1 cellular context compared by ENCODE assay signal in genomic region chr10:62093863-62094291, GRCh38.
TF ChIP-seq lines count a peak whose summit lies in the region.

No MANE protein-coding gene starts in this region.

TF ChIP-seq in HepG2, 621 proteins besides CTCF, POLR2A, EP300 and RAD21 (continued from another document and continues in another):
- TF ChIP-seq, protein P1, sequence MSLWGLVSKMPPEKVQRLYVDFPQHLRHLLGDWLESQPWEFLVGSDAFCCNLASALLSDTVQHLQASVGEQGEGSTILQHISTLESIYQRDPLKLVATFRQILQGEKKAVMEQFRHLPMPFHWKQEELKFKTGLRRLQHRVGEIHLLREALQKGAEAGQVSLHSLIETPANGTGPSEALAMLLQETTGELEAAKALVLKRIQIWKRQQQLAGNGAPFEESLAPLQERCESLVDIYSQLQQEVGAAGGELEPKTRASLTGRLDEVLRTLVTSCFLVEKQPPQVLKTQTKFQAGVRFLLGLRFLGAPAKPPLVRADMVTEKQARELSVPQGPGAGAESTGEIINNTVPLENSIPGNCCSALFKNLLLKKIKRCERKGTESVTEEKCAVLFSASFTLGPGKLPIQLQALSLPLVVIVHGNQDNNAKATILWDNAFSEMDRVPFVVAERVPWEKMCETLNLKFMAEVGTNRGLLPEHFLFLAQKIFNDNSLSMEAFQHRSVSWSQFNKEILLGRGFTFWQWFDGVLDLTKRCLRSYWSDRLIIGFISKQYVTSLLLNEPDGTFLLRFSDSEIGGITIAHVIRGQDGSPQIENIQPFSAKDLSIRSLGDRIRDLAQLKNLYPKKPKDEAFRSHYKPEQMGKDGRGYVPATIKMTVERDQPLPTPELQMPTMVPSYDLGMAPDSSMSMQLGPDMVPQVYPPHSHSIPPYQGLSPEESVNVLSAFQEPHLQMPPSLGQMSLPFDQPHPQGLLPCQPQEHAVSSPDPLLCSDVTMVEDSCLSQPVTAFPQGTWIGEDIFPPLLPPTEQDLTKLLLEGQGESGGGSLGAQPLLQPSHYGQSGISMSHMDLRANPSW (CRISPR knock-in tag; IDR thresholded peaks at IDR 0.05; ENCODE audit: borderline replicate concordance) = 0 out of 2 replicates have a peak, but pooled peaks have one; percentile 54
- TF ChIP-seq, protein P2, sequence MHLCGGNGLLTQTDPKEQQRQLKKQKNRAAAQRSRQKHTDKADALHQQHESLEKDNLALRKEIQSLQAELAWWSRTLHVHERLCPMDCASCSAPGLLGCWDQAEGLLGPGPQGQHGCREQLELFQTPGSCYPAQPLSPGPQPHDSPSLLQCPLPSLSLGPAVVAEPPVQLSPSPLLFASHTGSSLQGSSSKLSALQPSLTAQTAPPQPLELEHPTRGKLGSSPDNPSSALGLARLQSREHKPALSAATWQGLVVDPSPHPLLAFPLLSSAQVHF (CRISPR knock-in tag; IDR thresholded peaks at IDR 0.05) = no peak
- no peak for TF ChIP-seq ZMYM3 (CRISPR knock-in tag; IDR thresholded peaks at IDR 0.05)
- TF ChIP-seq KAT2B (IDR thresholded peaks at IDR 0.05; ENCODE audit: borderline replicate concordance, low read depth, low read length) = no peak
- TF ChIP-seq, protein P3, sequence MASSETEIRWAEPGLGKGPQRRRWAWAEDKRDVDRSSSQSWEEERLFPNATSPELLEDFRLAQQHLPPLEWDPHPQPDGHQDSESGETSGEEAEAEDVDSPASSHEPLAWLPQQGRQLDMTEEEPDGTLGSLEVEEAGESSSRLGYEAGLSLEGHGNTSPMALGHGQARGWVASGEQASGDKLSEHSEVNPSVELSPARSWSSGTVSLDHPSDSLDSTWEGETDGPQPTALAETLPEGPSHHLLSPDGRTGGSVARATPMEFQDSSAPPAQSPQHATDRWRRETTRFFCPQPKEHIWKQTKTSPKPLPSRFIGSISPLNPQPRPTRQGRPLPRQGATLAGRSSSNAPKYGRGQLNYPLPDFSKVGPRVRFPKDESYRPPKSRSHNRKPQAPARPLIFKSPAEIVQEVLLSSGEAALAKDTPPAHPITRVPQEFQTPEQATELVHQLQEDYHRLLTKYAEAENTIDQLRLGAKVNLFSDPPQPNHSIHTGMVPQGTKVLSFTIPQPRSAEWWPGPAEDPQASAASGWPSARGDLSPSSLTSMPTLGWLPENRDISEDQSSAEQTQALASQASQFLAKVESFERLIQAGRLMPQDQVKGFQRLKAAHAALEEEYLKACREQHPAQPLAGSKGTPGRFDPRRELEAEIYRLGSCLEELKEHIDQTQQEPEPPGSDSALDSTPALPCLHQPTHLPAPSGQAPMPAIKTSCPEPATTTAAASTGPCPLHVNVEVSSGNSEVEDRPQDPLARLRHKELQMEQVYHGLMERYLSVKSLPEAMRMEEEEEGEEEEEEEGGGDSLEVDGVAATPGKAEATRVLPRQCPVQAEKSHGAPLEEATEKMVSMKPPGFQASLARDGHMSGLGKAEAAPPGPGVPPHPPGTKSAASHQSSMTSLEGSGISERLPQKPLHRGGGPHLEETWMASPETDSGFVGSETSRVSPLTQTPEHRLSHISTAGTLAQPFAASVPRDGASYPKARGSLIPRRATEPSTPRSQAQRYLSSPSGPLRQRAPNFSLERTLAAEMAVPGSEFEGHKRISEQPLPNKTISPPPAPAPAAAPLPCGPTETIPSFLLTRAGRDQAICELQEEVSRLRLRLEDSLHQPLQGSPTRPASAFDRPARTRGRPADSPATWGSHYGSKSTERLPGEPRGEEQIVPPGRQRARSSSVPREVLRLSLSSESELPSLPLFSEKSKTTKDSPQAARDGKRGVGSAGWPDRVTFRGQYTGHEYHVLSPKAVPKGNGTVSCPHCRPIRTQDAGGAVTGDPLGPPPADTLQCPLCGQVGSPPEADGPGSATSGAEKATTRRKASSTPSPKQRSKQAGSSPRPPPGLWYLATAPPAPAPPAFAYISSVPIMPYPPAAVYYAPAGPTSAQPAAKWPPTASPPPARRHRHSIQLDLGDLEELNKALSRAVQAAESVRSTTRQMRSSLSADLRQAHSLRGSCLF (CRISPR knock-in tag; IDR thresholded peaks at IDR 0.05; ENCODE audit: borderline replicate concordance) = no peak
- TF ChIP-seq JARID2 (CRISPR knock-in tag; IDR thresholded peaks at IDR 0.05; ENCODE audit: insufficient replicate concordance) = no peak
- TF ChIP-seq ZBTB34 (CRISPR knock-in tag; IDR thresholded peaks at IDR 0.05) = no peak
- no peak for TF ChIP-seq ZNF34 (CRISPR knock-in tag; IDR thresholded peaks at IDR 0.05; ENCODE audit: borderline replicate concordance)
- no peak for TF ChIP-seq ZSCAN31 (CRISPR knock-in tag; IDR thresholded peaks at IDR 0.05; ENCODE audit: low read depth)
- TF ChIP-seq YEATS2 (CRISPR knock-in tag; IDR thresholded peaks at IDR 0.05; ENCODE audit: borderline replicate concordance) = no peak
- no peak for TF ChIP-seq FUBP1 (CRISPR knock-in tag; IDR thresholded peaks at IDR 0.05; ENCODE audit: borderline replicate concordance)
- TF ChIP-seq KMT2B (CRISPR knock-in tag; IDR thresholded peaks at IDR 0.05) = no peak
- no peak for TF ChIP-seq TAF15 (IDR thresholded peaks at IDR 0.05; ENCODE audit: low read depth, low read length, poor library complexity, severe bottlenecking)
- no peak for TF ChIP-seq SMAD9 (CRISPR knock-in tag; IDR thresholded peaks at IDR 0.05)
- TF ChIP-seq ZSCAN5A (CRISPR knock-in tag; IDR thresholded peaks at IDR 0.05; ENCODE audit: borderline replicate concordance) = no peak
- TF ChIP-seq ZNF83 (CRISPR knock-in tag; IDR thresholded peaks at IDR 0.05; ENCODE audit: borderline replicate concordance) = no peak
- TF ChIP-seq ZNF430 (CRISPR knock-in tag; IDR thresholded peaks at IDR 0.05) = no peak
- no peak for TF ChIP-seq NFE2L1 (CRISPR knock-in tag; IDR thresholded peaks at IDR 0.05; ENCODE audit: borderline replicate concordance)
- TF ChIP-seq RFX5 (IDR thresholded peaks at IDR 0.05; ENCODE audit: low read depth, low read length) = no peak
- TF ChIP-seq ZNF773 (CRISPR knock-in tag; IDR thresholded peaks at IDR 0.05; ENCODE audit: borderline replicate concordance) = no peak
- TF ChIP-seq AGO2 (optimal IDR thresholded peaks at IDR 0.05; ENCODE audit: low read depth, low read length) = no peak
- TF ChIP-seq REL (CRISPR knock-in tag; conservative IDR thresholded peaks at IDR 0.05) = no peak
- TF ChIP-seq TEF (CRISPR knock-in tag; IDR thresholded peaks at IDR 0.05) = no peak
- no peak for TF ChIP-seq DBP (CRISPR knock-in tag; IDR thresholded peaks at IDR 0.05; ENCODE audit: not compliant biosample characterization)
- TF ChIP-seq ELF1 (CRISPR knock-in tag; IDR thresholded peaks at IDR 0.05) = no peak
- no peak for TF ChIP-seq ZNF350 (CRISPR knock-in tag; IDR thresholded peaks at IDR 0.05; ENCODE audit: borderline replicate concordance, low read depth)
- TF ChIP-seq POLR2AphosphoS5 (IDR thresholded peaks at IDR 0.05; ENCODE audit: low read depth, low read length) = peak; percentile 38
- no peak for TF ChIP-seq ZNF572 (CRISPR knock-in tag; IDR thresholded peaks at IDR 0.05)
- TF ChIP-seq DMTF1 (CRISPR knock-in tag; IDR thresholded peaks at IDR 0.05) = no peak
- TF ChIP-seq DNMT1 (CRISPR knock-in tag; IDR thresholded peaks at IDR 0.05) = no peak
- no peak for TF ChIP-seq BCL3 (CRISPR knock-in tag; IDR thresholded peaks at IDR 0.05)
- no peak for TF ChIP-seq ZNF678 (CRISPR knock-in tag; IDR thresholded peaks at IDR 0.05)
- peak; percentile 90 for TF ChIP-seq CBFB (CRISPR knock-in tag; IDR thresholded peaks at IDR 0.05)
- TF ChIP-seq ZSCAN20 (CRISPR knock-in tag; IDR thresholded peaks at IDR 0.05; ENCODE audit: borderline replicate concordance) = no peak
- no peak for TF ChIP-seq ZNF431 (CRISPR knock-in tag; IDR thresholded peaks at IDR 0.05; ENCODE audit: borderline replicate concordance, low read depth)
- no peak for TF ChIP-seq ZNF558 (CRISPR knock-in tag; IDR thresholded peaks at IDR 0.05; ENCODE audit: borderline replicate concordance)
- TF ChIP-seq ZBTB49 (CRISPR knock-in tag; IDR thresholded peaks at IDR 0.05; ENCODE audit: borderline replicate concordance) = no peak
